Comparison of ENCODE assay signal across 13 cellular contexts in genomic region chr3:57689367-57690053, GRCh38. TPM values are rescaled to one million over a fixed set of nuclear protein-coding genes. Genes with fewer than 3 reads are reported as not detected.
DNase-seq lines count a peak whose midpoint lies in the region; ATAC-seq and TF ChIP-seq lines count a peak whose summit lies in the region.
"Had no signal": no experiment of that assay in that cellular context is flagged by ENCODE, and none has a peak within 500 bp of the region (broad histone marks: within the 10 kb centered on the region; RNA-seq: fewer than 3 reads in every experiment).

No MANE protein-coding gene starts in this region.

- POLR2A ChIA-PET in activated CD8-positive, alpha-beta T cell treated with anti-CD3 and anti-CD28 coated beads for 36 hours (lab: Charles Lee): interaction anchor here (0.6 to 1.8 kb wide), 5 partner anchors 10 to 287 kb away, joined by 3 to 6 read pairs (median 3); partner anchors contain the start of gene PDE12

- no peaks in the 10 kb centered on the region for H3K9me3 ChIP-seq in CD4-positive, CD25-positive, alpha-beta regulatory T cell (ENCODE audit: control insufficient read depth in 2 of 2, low read length in 2 of 2)

- H3K4me1 Mint-ChIP-seq in CD4-positive, CD25-positive, alpha-beta regulatory T cell: peaks cover 28 to 68% (median 46%) of the 10 kb centered on the region in 4 donors
- H3K4me1 Mint-ChIP-seq in activated CD8-positive, alpha-beta T cell treated with anti-CD3 and anti-CD28 coated beads for 36 hours (ENCODE audit: low read depth): peaks cover 51% of the 10 kb centered on the region
- H3K4me1 Mint-ChIP-seq in immature natural killer cell: peaks cover 62 to 64% of the 10 kb centered on the region in 2 donors

- no peaks in the 10 kb centered on the region for H3K27me3 ChIP-seq in CD4-positive, CD25-positive, alpha-beta regulatory T cell (ENCODE audit: control insufficient read depth, insufficient read depth, low read length)
- H3K27me3 ChIP-seq: brain microvascular endothelial cell had no signal

- H3K27ac Mint-ChIP-seq in CD4-positive, CD25-positive, alpha-beta regulatory T cell: peak overlapping the region in 2 of 3 donors; percentile 60 to 75
- H3K27ac Mint-ChIP-seq in activated CD8-positive, alpha-beta T cell treated with anti-CD3 and anti-CD28 coated beads for 36 hours: peak overlapping the region; percentile 25
- H3K27ac Mint-ChIP-seq in immature natural killer cell: peak overlapping the region; percentile 61 to 98 (median 72)

- no peak for DNase-seq in CD4-positive, CD25-positive, alpha-beta regulatory T cell
- DNase-seq in activated CD8-positive, alpha-beta T cell treated with anti-CD3 and anti-CD28 coated beads for 36 hours: no peak
- DNase-seq in immature natural killer cell (no peak), NCI-H748 (lab: John Stamatoyannopoulos, UW; ENCODE audit: unreplicated experiment) (no peak), NCI-H146 (lab: John Stamatoyannopoulos, UW) (no peak), SW480 (ENCODE audit: low spot score) (no peak), NCI-H1436 (lab: John Stamatoyannopoulos, UW) (no peak)
- DNase-seq: brain microvascular endothelial cell, left cardiac atrium, NCI-H226, SW 1271 had no signal

- intact Hi-C loops in activated CD8-positive, alpha-beta T cell treated with anti-CD3 and anti-CD28 coated beads for 36 hours (cut with micrococcal nuclease): loop anchor here (5.0 kb wide), 1 partner anchor 92 kb away; the partner anchor contains the start of gene ARF4

- ATAC-seq in CD4-positive, CD25-positive, alpha-beta regulatory T cell (ENCODE audit: low read depth in 2 of 2): no peak
- ATAC-seq in activated CD8-positive, alpha-beta T cell treated with anti-CD3 and anti-CD28 coated beads for 36 hours: no peak
- ATAC-seq: left cardiac atrium had no signal

- H3K4me3 ChIP-seq in CD4-positive, CD25-positive, alpha-beta regulatory T cell (ENCODE audit: low read depth, low read length): peak overlapping the region; percentile 41

- no peaks in the 10 kb centered on the region for H3K36me3 Mint-ChIP-seq in CD4-positive, CD25-positive, alpha-beta regulatory T cell
- H3K36me3 Mint-ChIP-seq in activated CD8-positive, alpha-beta T cell treated with anti-CD3 and anti-CD28 coated beads for 36 hours (ENCODE audit: low read depth): peaks cover 3% of the 10 kb centered on the region
- H3K36me3 Mint-ChIP-seq in immature natural killer cell: peaks cover 0 to 7% (median 4%) of the 10 kb centered on the region in 3 donors

- H3K27me3 Mint-ChIP-seq in CD4-positive, CD25-positive, alpha-beta regulatory T cell: peaks cover 4% of the 10 kb centered on the region
- H3K27me3 Mint-ChIP-seq in activated CD8-positive, alpha-beta T cell treated with anti-CD3 and anti-CD28 coated beads for 36 hours: no peaks in the 10 kb centered on the region
- peaks cover 11 to 25% (median 21%) of the 10 kb centered on the region in 3 donors for H3K27me3 Mint-ChIP-seq in immature natural killer cell (ENCODE audit: low read depth in 3 of 3)

- H3K4me1 ChIP-seq in CD4-positive, CD25-positive, alpha-beta regulatory T cell (ENCODE audit: control insufficient read depth, insufficient read depth, low read length, poor library complexity, severe bottlenecking): peaks cover 50% of the 10 kb centered on the region

- peak; percentile 19 for TF ChIP-seq CTCF in GM12873 (IDR thresholded peaks at IDR 0.05; ENCODE audit: insufficient read depth, low read depth, low read length, missing control alignments)
- TF ChIP-seq CTCF in activated CD8-positive, alpha-beta T cell treated with anti-CD3 and anti-CD28 coated beads for 36 hours (IDR thresholded peaks at IDR 0.05): no peak

- CTCF ChIA-PET in activated CD8-positive, alpha-beta T cell treated with anti-CD3 and anti-CD28 coated beads for 36 hours (lab: Charles Lee): interaction anchor here (1.4 to 1.5 kb wide), 2 partner anchors 69 to 291 kb away, joined by 4 to 5 read pairs; no protein-coding TSS in a partner anchor

- peak overlapping the region; percentile 86 to 98 (median 88) for H3K4me3 Mint-ChIP-seq in CD4-positive, CD25-positive, alpha-beta regulatory T cell
- no peak overlapping the region for H3K4me3 Mint-ChIP-seq in activated CD8-positive, alpha-beta T cell treated with anti-CD3 and anti-CD28 coated beads for 36 hours
- peak overlapping the region; percentile 60 to 97 (median 86) for H3K4me3 Mint-ChIP-seq in immature natural killer cell

- no peaks in the 10 kb centered on the region for H3K9me3 Mint-ChIP-seq in CD4-positive, CD25-positive, alpha-beta regulatory T cell
- no peaks in the 10 kb centered on the region for H3K9me3 Mint-ChIP-seq in activated CD8-positive, alpha-beta T cell treated with anti-CD3 and anti-CD28 coated beads for 36 hours
- H3K9me3 Mint-ChIP-seq in immature natural killer cell: no peaks in the 10 kb centered on the region
- H3K9me3 Mint-ChIP-seq: activated T-helper 2 cell treated with anti-CD3 and anti-CD28 coated beads, Interferon-gamma antibody, Interleukin-2, Interleukin-4, amounts not matched to agents 10 μg/mL and 5 μg/mL and 100 μg/mL, durations not matched to agents 14 hours and 24 hours and 36 hours had no signal

- peaks cover 4% of the 10 kb centered on the region for H3K36me3 ChIP-seq in CD4-positive, CD25-positive, alpha-beta regulatory T cell (ENCODE audit: control insufficient read depth, insufficient read depth, low read length)
- H3K36me3 ChIP-seq: brain microvascular endothelial cell had no signal

- H3K27ac ChIP-seq in CD4-positive, CD25-positive, alpha-beta regulatory T cell (ENCODE audit: insufficient read depth, low read length, poor library complexity, severe bottlenecking): no peak overlapping the region
- H3K27ac ChIP-seq: brain microvascular endothelial cell had no signal

RNA-seq across cellular contexts. Expression of gene DENND6A, which starts 3.4 kb away (rescaled TPM):
- 43.6 TPM for total RNA-seq in CD4-positive, CD25-positive, alpha-beta regulatory T cell
- 10 to 100 TPM; 28.3 to 34.2 (median 31.6) TPM for polyA plus RNA-seq in CD4-positive, CD25-positive, alpha-beta regulatory T cell
- total RNA-seq in activated CD8-positive, alpha-beta T cell treated with anti-CD3 and anti-CD28 coated beads for 36 hours: 10 to 100 TPM; 10.1 to 13.1 TPM
- 10 to 100 TPM in 2 of 3 donors, 1 to 10 TPM in 1; 8.8 to 37.1 (median 27.5) TPM for polyA plus RNA-seq in immature natural killer cell
